Comparison of ENCODE assay signal across 1 cellular context in genomic region chr12:65632131-65632855, GRCh38.
TF ChIP-seq lines count a peak whose summit lies in the region.

No MANE protein-coding gene starts in this region.

TF ChIP-seq in GM23338, 12 proteins besides CTCF, POLR2A, EP300 and RAD21 (continued from another document):
- TF ChIP-seq, protein P1, sequence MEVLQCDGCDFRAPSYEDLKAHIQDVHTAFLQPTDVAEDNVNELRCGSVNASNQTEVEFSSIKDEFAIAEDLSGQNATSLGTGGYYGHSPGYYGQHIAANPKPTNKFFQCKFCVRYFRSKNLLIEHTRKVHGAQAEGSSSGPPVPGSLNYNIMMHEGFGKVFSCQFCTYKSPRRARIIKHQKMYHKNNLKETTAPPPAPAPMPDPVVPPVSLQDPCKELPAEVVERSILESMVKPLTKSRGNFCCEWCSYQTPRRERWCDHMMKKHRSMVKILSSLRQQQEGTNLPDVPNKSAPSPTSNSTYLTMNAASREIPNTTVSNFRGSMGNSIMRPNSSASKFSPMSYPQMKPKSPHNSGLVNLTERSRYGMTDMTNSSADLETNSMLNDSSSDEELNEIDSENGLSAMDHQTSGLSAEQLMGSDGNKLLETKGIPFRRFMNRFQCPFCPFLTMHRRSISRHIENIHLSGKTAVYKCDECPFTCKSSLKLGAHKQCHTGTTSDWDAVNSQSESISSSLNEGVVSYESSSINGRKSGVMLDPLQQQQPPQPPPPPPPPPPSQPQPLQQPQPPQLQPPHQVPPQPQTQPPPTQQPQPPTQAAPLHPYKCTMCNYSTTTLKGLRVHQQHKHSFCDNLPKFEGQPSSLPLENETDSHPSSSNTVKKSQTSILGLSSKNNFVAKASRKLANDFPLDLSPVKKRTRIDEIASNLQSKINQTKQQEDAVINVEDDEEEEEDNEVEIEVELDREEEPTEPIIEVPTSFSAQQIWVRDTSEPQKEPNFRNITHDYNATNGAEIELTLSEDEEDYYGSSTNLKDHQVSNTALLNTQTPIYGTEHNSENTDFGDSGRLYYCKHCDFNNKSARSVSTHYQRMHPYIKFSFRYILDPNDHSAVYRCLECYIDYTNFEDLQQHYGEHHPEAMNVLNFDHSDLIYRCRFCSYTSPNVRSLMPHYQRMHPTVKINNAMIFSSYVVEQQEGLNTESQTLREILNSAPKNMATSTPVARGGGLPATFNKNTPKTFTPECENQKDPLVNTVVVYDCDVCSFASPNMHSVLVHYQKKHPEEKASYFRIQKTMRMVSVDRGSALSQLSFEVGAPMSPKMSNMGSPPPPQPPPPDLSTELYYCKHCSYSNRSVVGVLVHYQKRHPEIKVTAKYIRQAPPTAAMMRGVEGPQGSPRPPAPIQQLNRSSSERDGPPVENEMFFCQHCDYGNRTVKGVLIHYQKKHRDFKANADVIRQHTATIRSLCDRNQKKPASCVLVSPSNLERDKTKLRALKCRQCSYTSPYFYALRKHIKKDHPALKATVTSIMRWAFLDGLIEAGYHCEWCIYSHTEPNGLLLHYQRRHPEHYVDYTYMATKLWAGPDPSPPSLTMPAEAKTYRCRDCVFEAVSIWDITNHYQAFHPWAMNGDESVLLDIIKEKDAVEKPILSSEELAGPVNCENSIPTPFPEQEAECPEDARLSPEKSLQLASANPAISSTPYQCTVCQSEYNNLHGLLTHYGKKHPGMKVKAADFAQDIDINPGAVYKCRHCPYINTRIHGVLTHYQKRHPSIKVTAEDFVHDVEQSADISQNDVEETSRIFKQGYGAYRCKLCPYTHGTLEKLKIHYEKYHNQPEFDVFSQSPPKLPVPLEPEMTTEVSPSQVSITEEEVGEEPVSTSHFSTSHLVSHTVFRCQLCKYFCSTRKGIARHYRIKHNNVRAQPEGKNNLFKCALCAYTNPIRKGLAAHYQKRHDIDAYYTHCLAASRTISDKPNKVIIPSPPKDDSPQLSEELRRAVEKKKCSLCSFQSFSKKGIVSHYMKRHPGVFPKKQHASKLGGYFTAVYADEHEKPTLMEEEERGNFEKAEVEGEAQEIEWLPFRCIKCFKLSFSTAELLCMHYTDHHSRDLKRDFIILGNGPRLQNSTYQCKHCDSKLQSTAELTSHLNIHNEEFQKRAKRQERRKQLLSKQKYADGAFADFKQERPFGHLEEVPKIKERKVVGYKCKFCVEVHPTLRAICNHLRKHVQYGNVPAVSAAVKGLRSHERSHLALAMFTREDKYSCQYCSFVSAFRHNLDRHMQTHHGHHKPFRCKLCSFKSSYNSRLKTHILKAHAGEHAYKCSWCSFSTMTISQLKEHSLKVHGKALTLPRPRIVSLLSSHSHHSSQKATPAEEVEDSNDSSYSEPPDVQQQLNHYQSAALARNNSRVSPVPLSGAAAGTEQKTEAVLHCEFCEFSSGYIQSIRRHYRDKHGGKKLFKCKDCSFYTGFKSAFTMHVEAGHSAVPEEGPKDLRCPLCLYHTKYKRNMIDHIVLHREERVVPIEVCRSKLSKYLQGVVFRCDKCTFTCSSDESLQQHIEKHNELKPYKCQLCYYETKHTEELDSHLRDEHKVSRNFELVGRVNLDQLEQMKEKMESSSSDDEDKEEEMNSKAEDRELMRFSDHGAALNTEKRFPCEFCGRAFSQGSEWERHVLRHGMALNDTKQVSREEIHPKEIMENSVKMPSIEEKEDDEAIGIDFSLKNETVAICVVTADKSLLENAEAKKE (CRISPR knock-in tag; IDR thresholded peaks at IDR 0.05) = no peak
- no peak for TF ChIP-seq NANOG (IDR thresholded peaks at IDR 0.05; ENCODE audit: borderline replicate concordance)
- TF ChIP-seq ETS1 (IDR thresholded peaks at IDR 0.05) = no peak
- no peak for TF ChIP-seq CREB1 (CRISPR knock-in tag; IDR thresholded peaks at IDR 0.05; ENCODE audit: low read depth)
- TF ChIP-seq, protein P2, sequence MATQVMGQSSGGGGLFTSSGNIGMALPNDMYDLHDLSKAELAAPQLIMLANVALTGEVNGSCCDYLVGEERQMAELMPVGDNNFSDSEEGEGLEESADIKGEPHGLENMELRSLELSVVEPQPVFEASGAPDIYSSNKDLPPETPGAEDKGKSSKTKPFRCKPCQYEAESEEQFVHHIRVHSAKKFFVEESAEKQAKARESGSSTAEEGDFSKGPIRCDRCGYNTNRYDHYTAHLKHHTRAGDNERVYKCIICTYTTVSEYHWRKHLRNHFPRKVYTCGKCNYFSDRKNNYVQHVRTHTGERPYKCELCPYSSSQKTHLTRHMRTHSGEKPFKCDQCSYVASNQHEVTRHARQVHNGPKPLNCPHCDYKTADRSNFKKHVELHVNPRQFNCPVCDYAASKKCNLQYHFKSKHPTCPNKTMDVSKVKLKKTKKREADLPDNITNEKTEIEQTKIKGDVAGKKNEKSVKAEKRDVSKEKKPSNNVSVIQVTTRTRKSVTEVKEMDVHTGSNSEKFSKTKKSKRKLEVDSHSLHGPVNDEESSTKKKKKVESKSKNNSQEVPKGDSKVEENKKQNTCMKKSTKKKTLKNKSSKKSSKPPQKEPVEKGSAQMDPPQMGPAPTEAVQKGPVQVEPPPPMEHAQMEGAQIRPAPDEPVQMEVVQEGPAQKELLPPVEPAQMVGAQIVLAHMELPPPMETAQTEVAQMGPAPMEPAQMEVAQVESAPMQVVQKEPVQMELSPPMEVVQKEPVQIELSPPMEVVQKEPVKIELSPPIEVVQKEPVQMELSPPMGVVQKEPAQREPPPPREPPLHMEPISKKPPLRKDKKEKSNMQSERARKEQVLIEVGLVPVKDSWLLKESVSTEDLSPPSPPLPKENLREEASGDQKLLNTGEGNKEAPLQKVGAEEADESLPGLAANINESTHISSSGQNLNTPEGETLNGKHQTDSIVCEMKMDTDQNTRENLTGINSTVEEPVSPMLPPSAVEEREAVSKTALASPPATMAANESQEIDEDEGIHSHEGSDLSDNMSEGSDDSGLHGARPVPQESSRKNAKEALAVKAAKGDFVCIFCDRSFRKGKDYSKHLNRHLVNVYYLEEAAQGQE (IDR thresholded peaks at IDR 0.05; ENCODE audit: unreplicated experiment) = no peak
- TF ChIP-seq POLR2AphosphoS5 (IDR thresholded peaks at IDR 0.05; ENCODE audit: low read depth) = no peak
- no peak for TF ChIP-seq EZH2 (IDR thresholded peaks at IDR 0.05; ENCODE audit: low read depth, unreplicated experiment)
- TF ChIP-seq ZNF114 (CRISPR knock-in tag; IDR thresholded peaks at IDR 0.05) = no peak
- TF ChIP-seq ZNF331 (CRISPR knock-in tag; IDR thresholded peaks at IDR 0.05; ENCODE audit: low read depth) = no peak
- TF ChIP-seq STAT1 (IDR thresholded peaks at IDR 0.05; ENCODE audit: unreplicated experiment) = no peak
- TF ChIP-seq JUNB (IDR thresholded peaks at IDR 0.05; ENCODE audit: unreplicated experiment) = no peak
